11 cellular contexts compared by ENCODE assay signal in genomic region chr3:192331749-192332385, GRCh38.
DNase-seq lines count a peak whose midpoint lies in the region; ATAC-seq and TF ChIP-seq lines count a peak whose summit lies in the region.
"Had no signal": no experiment of that assay in that cellular context is flagged by ENCODE, and none has a peak within 500 bp of the region (broad histone marks: within the 10 kb centered on the region; RNA-seq: fewer than 3 reads in every experiment).

No MANE protein-coding gene starts in this region.

- H3K27me3 ChIP-seq in CD8-positive, alpha-beta T cell (ENCODE audit: insufficient read depth, low read length), result no peaks in the 10 kb centered on the region

- no peak for DNase-seq in CD8-positive, alpha-beta T cell
- DNase-seq in activated T-helper 1 cell treated with anti-CD3 and anti-CD28 coated beads, Interleukin-12 subunit alpha, Interleukin-12 subunit beta, Interleukin-2, Interleukin-4 antibody, amounts not matched to agents 30 ng/mL and 10 ng/mL and 1 ng/mL, durations not matched to agents 14 hours and 24 hours and 36 hours (ENCODE audit: low spot score), result no peak
- DNase-seq in kidney tubule cell (ENCODE audit: low spot score) (no peak), GM13976 (ENCODE audit: low spot score) (no peak), NCI-H524 treated with DMSO at 0.1 percent for 48 hours (lab: John Stamatoyannopoulos, UW) (no peak)
- DNase-seq: activated CD8-positive, alpha-beta memory T cell treated with anti-CD3 and anti-CD28 coated beads, Interleukin-2, amount 50 U/mL, for 4 hours had no signal

- peak overlapping the region; percentile 61 for H3K4me3 Mint-ChIP-seq in CD8-positive, alpha-beta T cell
- peak overlapping the region; percentile 19 for H3K4me3 Mint-ChIP-seq in activated T-helper 1 cell treated with anti-CD3 and anti-CD28 coated beads, Interleukin-12 subunit alpha, Interleukin-12 subunit beta, Interleukin-2, Interleukin-4 antibody, amounts not matched to agents 30 ng/mL and 10 ng/mL and 1 ng/mL, durations not matched to agents 14 hours and 24 hours and 36 hours
- H3K4me3 Mint-ChIP-seq: neural crest cell had no signal

- H3K27me3 Mint-ChIP-seq in CD8-positive, alpha-beta T cell (ENCODE audit: low read depth), result no peaks in the 10 kb centered on the region
- peaks cover 8% of the 10 kb centered on the region for H3K27me3 Mint-ChIP-seq in activated T-helper 1 cell treated with anti-CD3 and anti-CD28 coated beads, Interleukin-12 subunit alpha, Interleukin-12 subunit beta, Interleukin-2, Interleukin-4 antibody, amounts not matched to agents 30 ng/mL and 10 ng/mL and 1 ng/mL, durations not matched to agents 14 hours and 24 hours and 36 hours (ENCODE audit: insufficient read depth)

- no peaks in the 10 kb centered on the region for H3K9me3 ChIP-seq in CD8-positive, alpha-beta T cell (ENCODE audit: low read length)
- H3K9me3 ChIP-seq: thoracic aorta had no signal

- ATAC-seq in CD8-positive, alpha-beta T cell, result no peak
- ATAC-seq in GM18867 (IDR thresholded peaks at IDR 0.05; ENCODE audit: unreplicated experiment), result peak; percentile 79
- peak; percentile 72 for ATAC-seq in HG02973 (IDR thresholded peaks at IDR 0.05; ENCODE audit: unreplicated experiment)
- no peak for ATAC-seq in GM19023 (IDR thresholded peaks at IDR 0.05; ENCODE audit: unreplicated experiment)

- H3K36me3 ChIP-seq in CD8-positive, alpha-beta T cell (ENCODE audit: insufficient read depth, low read length), result no peaks in the 10 kb centered on the region
- H3K36me3 ChIP-seq: thoracic aorta had no signal

- H3K27ac Mint-ChIP-seq in CD8-positive, alpha-beta T cell, result peak overlapping the region; percentile 8
- H3K27ac Mint-ChIP-seq in activated T-helper 1 cell treated with anti-CD3 and anti-CD28 coated beads, Interleukin-12 subunit alpha, Interleukin-12 subunit beta, Interleukin-2, Interleukin-4 antibody, amounts not matched to agents 30 ng/mL and 10 ng/mL and 1 ng/mL, durations not matched to agents 14 hours and 24 hours and 36 hours, result no peak overlapping the region

- no peak overlapping the region for H3K4me3 ChIP-seq in CD8-positive, alpha-beta T cell (ENCODE audit: low read depth, low read length)
- H3K4me3 ChIP-seq: thoracic aorta had no signal

- POLR2A ChIA-PET in CD8-positive, alpha-beta T cell (lab: Charles Lee), result no interaction called here

- H3K4me1 Mint-ChIP-seq in CD8-positive, alpha-beta T cell (ENCODE audit: low read depth), result peaks cover 10% of the 10 kb centered on the region
- peaks cover 15% of the 10 kb centered on the region for H3K4me1 Mint-ChIP-seq in activated T-helper 1 cell treated with anti-CD3 and anti-CD28 coated beads, Interleukin-12 subunit alpha, Interleukin-12 subunit beta, Interleukin-2, Interleukin-4 antibody, amounts not matched to agents 30 ng/mL and 10 ng/mL and 1 ng/mL, durations not matched to agents 14 hours and 24 hours and 36 hours (ENCODE audit: low read depth)
- H3K4me1 Mint-ChIP-seq: neural crest cell had no signal

- no peaks in the 10 kb centered on the region for H3K36me3 Mint-ChIP-seq in CD8-positive, alpha-beta T cell
- H3K36me3 Mint-ChIP-seq in activated T-helper 1 cell treated with anti-CD3 and anti-CD28 coated beads, Interleukin-12 subunit alpha, Interleukin-12 subunit beta, Interleukin-2, Interleukin-4 antibody, amounts not matched to agents 30 ng/mL and 10 ng/mL and 1 ng/mL, durations not matched to agents 14 hours and 24 hours and 36 hours (ENCODE audit: low read depth), result no peaks in the 10 kb centered on the region

- in situ Hi-C loops in GM13976 (cut with MboI; ENCODE audit: low sequenced_read_pairs, unreplicated experiment), result no loop called here

- CTCF ChIA-PET in CD8-positive, alpha-beta T cell (lab: Charles Lee), result no interaction called here

- H3K9me3 Mint-ChIP-seq in CD8-positive, alpha-beta T cell, result peaks cover 2% of the 10 kb centered on the region
- H3K9me3 Mint-ChIP-seq in activated T-helper 1 cell treated with anti-CD3 and anti-CD28 coated beads, Interleukin-12 subunit alpha, Interleukin-12 subunit beta, Interleukin-2, Interleukin-4 antibody, amounts not matched to agents 30 ng/mL and 10 ng/mL and 1 ng/mL, durations not matched to agents 14 hours and 24 hours and 36 hours, result no peaks in the 10 kb centered on the region
- H3K9me3 Mint-ChIP-seq: neural crest cell had no signal

- intact Hi-C loops in CD8-positive, alpha-beta T cell (cut with DNase I, micrococcal nuclease), result no loop called here
- intact Hi-C loops in activated T-helper 1 cell treated with anti-CD3 and anti-CD28 coated beads, Interleukin-12 subunit alpha, Interleukin-12 subunit beta, Interleukin-2, Interleukin-4 antibody, amounts not matched to agents 30 ng/mL and 10 ng/mL and 1 ng/mL, durations not matched to agents 14 hours and 24 hours and 36 hours (cut with micrococcal nuclease), result no loop called here

- no peak for TF ChIP-seq CTCF in CD8-positive, alpha-beta T cell (IDR thresholded peaks at IDR 0.05)
- TF ChIP-seq CTCF in GM13976 (IDR thresholded peaks at IDR 0.05; ENCODE audit: borderline replicate concordance, control extremely low read depth, extremely low read depth, insufficient read depth, missing control alignments), result no peak

- no peaks in the 10 kb centered on the region for H3K4me1 ChIP-seq in CD8-positive, alpha-beta T cell (ENCODE audit: insufficient read depth, low read length)

- H3K27ac ChIP-seq in CD8-positive, alpha-beta T cell (ENCODE audit: low read depth, low read length), result no peak overlapping the region
- H3K27ac ChIP-seq: thoracic aorta had no signal

Comparison
In these comparisons a context has a peak if more than half of its experiments do, and no peak if none do; other contexts are left out.
1. ATAC-seq: peak in GM18867 (single experiment) and HG02973 (single experiment); none in CD8-positive, alpha-beta T cell (single experiment) and GM19023 (single experiment).